ENCODE assay signal across 15 cellular contexts in the genomic region with DNA sequence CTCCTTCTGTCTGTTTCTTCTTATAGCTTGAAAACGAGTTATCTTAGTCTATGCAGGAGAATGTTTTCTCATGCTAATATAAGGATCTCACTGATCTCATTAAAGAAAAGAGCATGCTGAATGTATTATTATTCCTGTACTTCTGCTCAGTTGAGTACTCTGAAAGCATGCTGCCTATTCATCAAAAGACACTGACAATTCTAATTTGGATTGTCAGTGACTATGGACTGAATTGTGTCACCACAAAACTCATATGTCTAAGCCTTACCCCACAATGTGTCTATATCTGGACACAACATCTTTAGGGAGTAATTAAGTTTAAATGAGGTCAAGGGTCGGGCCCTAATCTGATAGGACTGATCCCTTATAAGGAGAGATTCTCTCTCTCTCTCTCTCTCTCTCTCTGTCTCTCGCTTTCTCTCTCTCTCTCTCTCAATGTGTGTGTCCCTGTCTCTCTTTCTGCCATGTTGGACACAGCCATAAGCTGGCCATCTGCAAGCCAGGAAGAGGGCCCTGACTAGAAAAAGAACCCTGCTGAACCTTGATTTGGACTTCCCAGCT.
DNase-seq lines count a peak whose midpoint lies in the region; ATAC-seq and TF ChIP-seq lines count a peak whose summit lies in the region.
"Had no signal": no experiment of that assay in that cellular context is flagged by ENCODE, and none has a peak within 500 bp of the region (broad histone marks: within the 10 kb centered on the region; RNA-seq: fewer than 3 reads in every experiment).

No MANE protein-coding gene starts in this region.

- no peak for ATAC-seq in HG03432 (IDR thresholded peaks at IDR 0.05; ENCODE audit: unreplicated experiment)
- ATAC-seq: GM12878 had no signal

- H3K27ac ChIP-seq in A673 (ENCODE audit: low read depth, low read length, poor library complexity, severe bottlenecking) (no peak overlapping the region), neutrophil (peak overlapping the region; percentile 57)
- H3K27ac ChIP-seq: C4-2B, GM23248 had no signal

- TF ChIP-seq CTCF in A673 (conservative IDR thresholded peaks at IDR 0.05; ENCODE audit: low read depth, low read length), result no peak
- no peak for TF ChIP-seq CTCF in neutrophil (IDR thresholded peaks at IDR 0.05)

- H3K27me3 ChIP-seq in A673 (replicated peaks; ENCODE audit: insufficient read depth, low read depth, low read length, poor library complexity), result peaks cover 58% of the 10 kb centered on the region
- H3K27me3 ChIP-seq in HAP-1 (ENCODE audit: low read depth), result no peaks in the 10 kb centered on the region
- no peaks in the 10 kb centered on the region for H3K27me3 ChIP-seq in neutrophil
- H3K27me3 ChIP-seq: BE2C had no signal

- BruUV-seq in A673 (replicated peaks; lab: Mats Ljungman, UMichigan), result no TSS peak

- no peak for TF ChIP-seq POLR2A in erythroblast (IDR thresholded peaks at IDR 0.05; ENCODE audit: low read length)

- no peak overlapping the region for H3K4me3 ChIP-seq in A673 (ENCODE audit: low read depth, low read length, poor library complexity, severe bottlenecking)
- no peak overlapping the region for H3K4me3 ChIP-seq in HAP-1
- no peak overlapping the region for H3K4me3 ChIP-seq in neutrophil (ENCODE audit: low read depth in 1 of 2, low read length in 1 of 2)
- H3K4me3 ChIP-seq: GM12878, GM23248 had no signal

- DNase-seq in A673 (ENCODE audit: low spot score), result peak; percentile 26
- peak; percentile 70 to 97 for DNase-seq in HAP-1 (ENCODE audit: low spot score in 2 of 2)
- DNase-seq in erythroblast (lab: John Stamatoyannopoulos, UW), result peak; percentile 34 to 70
- no peak for DNase-seq in dermis blood vessel endothelial cell
- no peak for DNase-seq in NCI-H146 treated with DMSO at 0.1 percent for 48 hours (lab: John Stamatoyannopoulos, UW; ENCODE audit: unreplicated experiment)
- DNase-seq: BE2C; CD4-positive, alpha-beta memory T cell; DMS79; H9; HFFc6 had no signal

- POLR2A ChIA-PET in A673 (lab: Charles Lee; ENCODE audit: low non-redundant PET), result no interaction called here

- CTCF ChIA-PET in A673 (lab: Charles Lee), result no interaction called here

- intact Hi-C loops in A673 (cut with micrococcal nuclease; ENCODE audit: unreplicated experiment), result no loop called here

- in situ Hi-C loops in HAP-1 (cut with MboI; ENCODE audit: low sequenced_read_pairs), result loop anchor here (25.0 kb wide), 1 partner anchor 276 kb away; a partner anchor contains a TSS

- H3K9me3 ChIP-seq in A673 (ENCODE audit: low read depth, low read length, poor library complexity, severe bottlenecking) (no peaks in the 10 kb centered on the region), HAP-1 (no peaks in the 10 kb centered on the region), neutrophil (no peaks in the 10 kb centered on the region)
- H3K9me3 ChIP-seq: BE2C had no signal

- H3K36me3 ChIP-seq in A673 (ENCODE audit: insufficient read depth, low read length, poor library complexity, severe bottlenecking), result no peaks in the 10 kb centered on the region
- H3K36me3 ChIP-seq in HAP-1 (replicated peaks), result no peaks in the 10 kb centered on the region
- H3K36me3 ChIP-seq in neutrophil, result no peaks in the 10 kb centered on the region
- H3K36me3 ChIP-seq: BE2C had no signal

- peaks cover 9% of the 10 kb centered on the region for H3K4me1 ChIP-seq in A673 (ENCODE audit: insufficient read depth, low read length, poor library complexity, severe bottlenecking)
- peaks cover 22% of the 10 kb centered on the region for H3K4me1 ChIP-seq in HAP-1
- peaks cover 18 to 27% of the 10 kb centered on the region in 2 experiments for H3K4me1 ChIP-seq in neutrophil (ENCODE audit: control insufficient read depth in 1 of 2, insufficient read depth in 1 of 2, low read depth in 1 of 2, low read length in 1 of 2)

Comparison
In these comparisons a context has a peak if more than half of its experiments do, and no peak if none do; other contexts are left out.
1. DNase-seq: peak in A673 (single experiment), HAP-1 (2 of 2) and erythroblast (2 of 2); none in dermis blood vessel endothelial cell (single experiment) and NCI-H146 treated with DMSO at 0.1 percent for 48 hours (single experiment).